Comparison of ENCODE assay signal across 8 cellular contexts in genomic region chr20:59939879-59940128, GRCh38. TPM values are rescaled to one million over a fixed set of nuclear protein-coding genes. Genes with fewer than 3 reads are reported as not detected.
DNase-seq lines count a peak whose midpoint lies in the region; ATAC-seq, FAIRE-seq and TF ChIP-seq lines count a peak whose summit lies in the region.

No MANE protein-coding gene starts in this region.

- no peaks in the 10 kb centered on the region for H3K36me3 Mint-ChIP-seq in activated naive CD8-positive, alpha-beta T cell
- peaks cover 11 to 13% of the 10 kb centered on the region in 2 donors for H3K36me3 Mint-ChIP-seq in stimulated activated naive B cell treated with anti-CD40 and anti-IgM and Interleukin-4, amounts not matched to agents 10 μg/mL and 1 μg/mL and 100 μg/mL, for 72 hours

- TF ChIP-seq CTCF in A673 (conservative IDR thresholded peaks at IDR 0.05; ENCODE audit: low read depth, low read length), result no peak
- no peak for TF ChIP-seq CTCF in D721Med (IDR thresholded peaks at IDR 0.05; ENCODE audit: insufficient read depth, missing control alignments)

- H3K4me3 Mint-ChIP-seq in activated naive CD8-positive, alpha-beta T cell, result peak overlapping the region; percentile 87
- peak overlapping the region; percentile 98 to 99 for H3K4me3 Mint-ChIP-seq in stimulated activated naive B cell treated with anti-CD40 and anti-IgM and Interleukin-4, amounts not matched to agents 10 μg/mL and 1 μg/mL and 100 μg/mL, for 72 hours

- no peak for FAIRE-seq in D721Med (lab: Jason Lieb, UNC)

- H3K27ac ChIP-seq in A673 (ENCODE audit: low read depth, low read length, poor library complexity, severe bottlenecking), result peak overlapping the region; percentile 94

- H3K4me1 ChIP-seq in A673 (ENCODE audit: insufficient read depth, low read length, poor library complexity, severe bottlenecking) (peaks cover 17% of the 10 kb centered on the region), iPS-15b (ENCODE audit: control insufficient read depth, insufficient read depth, low read length) (no peaks in the 10 kb centered on the region)

- H3K4me3 ChIP-seq in A673 (ENCODE audit: low read depth, low read length, poor library complexity, severe bottlenecking), result peak overlapping the region; percentile 83
- H3K4me3 ChIP-seq in iPS-15b (ENCODE audit: low read depth, low read length), result peak overlapping the region; percentile 98

- peak overlapping the region; percentile 78 for H3K27ac Mint-ChIP-seq in activated naive CD8-positive, alpha-beta T cell
- peak overlapping the region; percentile 71 for H3K27ac Mint-ChIP-seq in stimulated activated naive B cell treated with anti-CD40 and anti-IgM and Interleukin-4, amounts not matched to agents 10 μg/mL and 1 μg/mL and 100 μg/mL, for 72 hours

- no peaks in the 10 kb centered on the region for H3K27me3 Mint-ChIP-seq in activated naive CD8-positive, alpha-beta T cell
- no peaks in the 10 kb centered on the region for H3K27me3 Mint-ChIP-seq in stimulated activated naive B cell treated with anti-CD40 and anti-IgM and Interleukin-4, amounts not matched to agents 10 μg/mL and 1 μg/mL and 100 μg/mL, for 72 hours

- H3K27me3 ChIP-seq in A673 (replicated peaks; ENCODE audit: insufficient read depth, low read depth, low read length, poor library complexity) (no peaks in the 10 kb centered on the region), iPS-15b (ENCODE audit: control insufficient read depth, insufficient read depth, low read length) (peaks cover 41% of the 10 kb centered on the region)

- H3K9me3 ChIP-seq in A673 (ENCODE audit: low read depth, low read length, poor library complexity, severe bottlenecking), result no peaks in the 10 kb centered on the region
- peaks cover 4% of the 10 kb centered on the region for H3K9me3 ChIP-seq in iPS-15b (ENCODE audit: control insufficient read depth, insufficient read depth, low read length)

- CTCF ChIA-PET in A673 (lab: Charles Lee), result no interaction called here

- peaks cover 49% of the 10 kb centered on the region for H3K4me1 Mint-ChIP-seq in activated naive CD8-positive, alpha-beta T cell (ENCODE audit: low read depth)
- H3K4me1 Mint-ChIP-seq in stimulated activated naive B cell treated with anti-CD40 and anti-IgM and Interleukin-4, amounts not matched to agents 10 μg/mL and 1 μg/mL and 100 μg/mL, for 72 hours, result peaks cover 13 to 19% of the 10 kb centered on the region in 2 donors

- intact Hi-C loops in A673 (cut with micrococcal nuclease; ENCODE audit: unreplicated experiment), result no loop called here

- DNase-seq in A673 (ENCODE audit: low spot score), result no peak
- DNase-seq in stimulated activated naive B cell treated with anti-CD40 and anti-IgM and Interleukin-4, amounts not matched to agents 10 μg/mL and 1 μg/mL and 100 μg/mL, for 72 hours, result no peak
- no peak for DNase-seq in NCI-H2029 (lab: John Stamatoyannopoulos, UW)
- DNase-seq in D721Med (ENCODE audit: insufficient read length, low spot score), result no peak

- H3K36me3 ChIP-seq in A673 (ENCODE audit: insufficient read depth, low read length, poor library complexity, severe bottlenecking), result peaks cover 28% of the 10 kb centered on the region
- H3K36me3 ChIP-seq in iPS-15b (ENCODE audit: control insufficient read depth, insufficient read depth, low read length), result peaks cover 4% of the 10 kb centered on the region

- no TSS peak for BruUV-seq in A673 (replicated peaks; lab: Mats Ljungman, UMichigan)

- H3K9me3 Mint-ChIP-seq in activated naive CD8-positive, alpha-beta T cell (ENCODE audit: low read depth), result no peaks in the 10 kb centered on the region
- H3K9me3 Mint-ChIP-seq in stimulated activated naive B cell treated with anti-CD40 and anti-IgM and Interleukin-4, amounts not matched to agents 10 μg/mL and 1 μg/mL and 100 μg/mL, for 72 hours, result no peaks in the 10 kb centered on the region

- ATAC-seq in GM19025 (IDR thresholded peaks at IDR 0.05; ENCODE audit: low read depth, unreplicated experiment), result peak; percentile 25
- peak; percentile 34 for ATAC-seq in HG03159 (IDR thresholded peaks at IDR 0.05; ENCODE audit: unreplicated experiment)
- peak; percentile 33 to 38 for ATAC-seq in stimulated activated naive B cell treated with anti-CD40 and anti-IgM and Interleukin-4, amounts not matched to agents 10 μg/mL and 1 μg/mL and 100 μg/mL, for 72 hours (replicated peaks)

- H3K9ac ChIP-seq in iPS-15b (ENCODE audit: low read depth, low read length), result peak overlapping the region; percentile 41

- POLR2A ChIA-PET in A673 (lab: Charles Lee; ENCODE audit: low non-redundant PET), result interaction anchor here (0.6 kb wide), 1 partner anchor 130 kb away, joined by 3 read pairs; no protein-coding TSS in a partner anchor

RNA-seq across cellular contexts. Expression of gene PPP1R3D, which starts 0.3 kb away (rescaled TPM):
- total RNA-seq in A673 (2021), result 4.9 and 6.1 TPM in 2 replicates

RNA-seq across cellular contexts. Expression of gene FAM217B, which starts 0.4 kb away (rescaled TPM):
- 26.6 and 27.9 TPM in 2 replicates for total RNA-seq in A673 (2021)

RNA-seq across cellular contexts. Expression of gene SYCP2, which starts 6.4 kb away (rescaled TPM):
- 0.37 and 0.88 TPM in 2 replicates for total RNA-seq in A673 (2021)

RNA-seq across cellular contexts. Expression of gene CDH26, which starts 18.4 kb away (rescaled TPM):
- 0.58 and 0.66 TPM in 2 replicates for total RNA-seq in A673 (2021)
